In genomic region chr7:2018786-2019692, GRCh38 we compare ENCODE assay signal across 8 cellular contexts.
A peak's percentile ranks its signal among the peaks of the same experiment; 100 is the strongest.
DNase-seq lines count a peak whose midpoint lies in the region; ATAC-seq and TF ChIP-seq lines count a peak whose summit lies in the region.

No MANE protein-coding gene starts in this region.

- ATAC-seq in GM23338 (0 out of 3 replicates have a peak, but pooled peaks have one; percentile 9), T-cell (replicated peaks in 1 of 4) (no peak), Right ventricle myocardium superior (ENCODE audit: poor library complexity) (peak; percentile 72), HG03280 (IDR thresholded peaks at IDR 0.05; ENCODE audit: unreplicated experiment) (no peak), GM19351 (IDR thresholded peaks at IDR 0.05; ENCODE audit: unreplicated experiment) (no peak)

- intact Hi-C loops in Right ventricle myocardium superior (cut with DNase I), result no loop called here

- TF ChIP-seq CTCF in GM23338 (conservative IDR thresholded peaks at IDR 0.05; ENCODE audit: low read depth in 2 of 2), result no peak
- no peak for TF ChIP-seq CTCF in retinal pigment epithelial cell (conservative IDR thresholded peaks at IDR 0.05; ENCODE audit: low read depth, low read length)

- no peaks in the 10 kb centered on the region for H3K9me2 ChIP-seq in GM23338 (ENCODE audit: insufficient read depth)

- H3F3A ChIP-seq in GM23338 (replicated peaks; ENCODE audit: low read depth), result no peaks in the 10 kb centered on the region

- H3K4me1 ChIP-seq in GM23338 (ENCODE audit: insufficient read depth), result no peaks in the 10 kb centered on the region

- H3K4me2 ChIP-seq in GM23338, result no peak overlapping the region

- H3K27ac Mint-ChIP-seq in GM23338 (no peak overlapping the region), T-cell (peak overlapping the region in 1 of 2 donors; percentile 58)

- POLR2A ChIA-PET in T-cell (lab: Charles Lee), result interaction anchor here in 1 of 2 donors (0.6 kb wide), 1 partner anchor 19 kb away, joined by 4 read pairs; no protein-coding TSS in a partner anchor

- H3K9me3 Mint-ChIP-seq in GM23338, result peaks cover 1% of the 10 kb centered on the region; the same call in 1 of the 3 replicates
- H3K9me3 Mint-ChIP-seq in T-cell, result peaks cover 0 to 2% (median 0%) of the 10 kb centered on the region in 3 donors

- no peak overlapping the region; the same call in 2 of the 3 replicates for H3K4me3 Mint-ChIP-seq in GM23338
- peak overlapping the region in 2 of 3 donors; percentile 7 to 73 for H3K4me3 Mint-ChIP-seq in T-cell

- H3K4me3 ChIP-seq in GM23338, result no peak overlapping the region
- H3K4me3 ChIP-seq in retinal pigment epithelial cell (ENCODE audit: low read length), result no peak overlapping the region

- CTCF ChIA-PET in T-cell (lab: Charles Lee), result no interaction called here

- H3K4me1 Mint-ChIP-seq in GM23338 (peaks cover 8% of the 10 kb centered on the region), T-cell (peaks cover 21 to 32% (median 26%) of the 10 kb centered on the region in 3 donors)

- peaks cover 4% of the 10 kb centered on the region; the same call in 1 of the 2 replicates for H4K20me1 ChIP-seq in GM23338 (replicated peaks; ENCODE audit: insufficient read depth)

- peaks cover 8% of the 10 kb centered on the region for H3K27me3 Mint-ChIP-seq in GM23338 (ENCODE audit: insufficient read depth, low read depth, poor library complexity)
- no peaks in the 10 kb centered on the region for H3K27me3 Mint-ChIP-seq in T-cell

- no peaks in the 10 kb centered on the region for H3K36me3 ChIP-seq in GM23338 (ENCODE audit: insufficient read depth)

- H2AFZ ChIP-seq in GM23338, result no peak overlapping the region

- H3K27me3 ChIP-seq in GM23338 (ENCODE audit: insufficient read depth), result no peaks in the 10 kb centered on the region

- no peaks in the 10 kb centered on the region for H3K36me3 Mint-ChIP-seq in GM23338 (ENCODE audit: low read depth)
- peaks cover 5% of the 10 kb centered on the region for H3K36me3 Mint-ChIP-seq in T-cell

- DNase-seq in GM23338 (ENCODE audit: low spot score), result no peak
- DNase-seq in T-cell, result peak in 1 of 34 experiments; percentile 29
- peak; percentile 69 for DNase-seq in Right ventricle myocardium superior
- peak; percentile 27 for DNase-seq in retinal pigment epithelial cell (ENCODE audit: low read depth)
- no peak for DNase-seq in NCI-H2029 (lab: John Stamatoyannopoulos, UW)
- no peak for DNase-seq in NCI-H1930 (lab: John Stamatoyannopoulos, UW)

- H3K79me2 ChIP-seq in GM23338 (replicated peaks; ENCODE audit: insufficient read depth), result peaks cover 6% of the 10 kb centered on the region

- H3K27ac ChIP-seq in GM23338 (ENCODE audit: low read depth), result no peak overlapping the region

TF ChIP-seq in GM23338, 12 proteins besides CTCF, POLR2A, EP300 and RAD21:
- no peak for TF ChIP-seq ZNF114 (CRISPR knock-in tag; IDR thresholded peaks at IDR 0.05)
- TF ChIP-seq ZNF331 (CRISPR knock-in tag; IDR thresholded peaks at IDR 0.05; ENCODE audit: low read depth), result no peak
- no peak for TF ChIP-seq CREB1 (CRISPR knock-in tag; IDR thresholded peaks at IDR 0.05; ENCODE audit: low read depth)
- no peak for TF ChIP-seq REST (IDR thresholded peaks at IDR 0.05; ENCODE audit: unreplicated experiment)
- TF ChIP-seq NANOG (IDR thresholded peaks at IDR 0.05; ENCODE audit: borderline replicate concordance), result no peak
- no peak for TF ChIP-seq EZH2phosphoT487 (IDR thresholded peaks at IDR 0.05; ENCODE audit: unreplicated experiment)

Comparison
In these comparisons a context has a peak if more than half of its experiments do, and no peak if none do; other contexts are left out.
1. ATAC-seq: peak in GM23338 (single experiment) and Right ventricle myocardium superior (single experiment); none in T-cell (0 of 4), HG03280 (single experiment) and GM19351 (single experiment).
2. DNase-seq: peak in Right ventricle myocardium superior (single experiment) and retinal pigment epithelial cell (single experiment); none in GM23338 (single experiment), NCI-H2029 (single experiment) and NCI-H1930 (0 of 2).